Comparison of ENCODE assay signal across 1 cellular context in genomic region chr6:41967312-41968287, GRCh38.
TF ChIP-seq lines count a peak whose summit lies in the region.

No MANE protein-coding gene starts in this region.

TF ChIP-seq in SK-N-SH treated with all-trans-retinoic acid at 6 μM for 48 hours, 23 proteins besides CTCF, POLR2A, EP300 and RAD21 (continued from another document):
- TF ChIP-seq GLIS3 (CRISPR knock-in tag; IDR thresholded peaks at IDR 0.05) (no peak), CREB5 (CRISPR knock-in tag; IDR thresholded peaks at IDR 0.05; ENCODE audit: low read depth) (no peak), BACH2 (CRISPR knock-in tag; IDR thresholded peaks at IDR 0.05; ENCODE audit: borderline replicate concordance) (no peak), ZNF565 (CRISPR knock-in tag; conservative IDR thresholded peaks at IDR 0.05; ENCODE audit: low read depth) (no peak), SNAI2 (CRISPR knock-in tag; IDR thresholded peaks at IDR 0.05) (no peak), ZFP3 (CRISPR knock-in tag; IDR thresholded peaks at IDR 0.05) (no peak), CSDC2 (CRISPR knock-in tag; IDR thresholded peaks at IDR 0.05) (no peak), ZNF8 (CRISPR knock-in tag; IDR thresholded peaks at IDR 0.05) (no peak), ARNTL (CRISPR knock-in tag; IDR thresholded peaks at IDR 0.05; ENCODE audit: borderline replicate concordance, low read depth) (no peak), ESRRG (CRISPR knock-in tag; IDR thresholded peaks at IDR 0.05) (no peak), ISL1 (CRISPR knock-in tag; IDR thresholded peaks at IDR 0.05) (no peak)
- TF ChIP-seq, protein P1, sequence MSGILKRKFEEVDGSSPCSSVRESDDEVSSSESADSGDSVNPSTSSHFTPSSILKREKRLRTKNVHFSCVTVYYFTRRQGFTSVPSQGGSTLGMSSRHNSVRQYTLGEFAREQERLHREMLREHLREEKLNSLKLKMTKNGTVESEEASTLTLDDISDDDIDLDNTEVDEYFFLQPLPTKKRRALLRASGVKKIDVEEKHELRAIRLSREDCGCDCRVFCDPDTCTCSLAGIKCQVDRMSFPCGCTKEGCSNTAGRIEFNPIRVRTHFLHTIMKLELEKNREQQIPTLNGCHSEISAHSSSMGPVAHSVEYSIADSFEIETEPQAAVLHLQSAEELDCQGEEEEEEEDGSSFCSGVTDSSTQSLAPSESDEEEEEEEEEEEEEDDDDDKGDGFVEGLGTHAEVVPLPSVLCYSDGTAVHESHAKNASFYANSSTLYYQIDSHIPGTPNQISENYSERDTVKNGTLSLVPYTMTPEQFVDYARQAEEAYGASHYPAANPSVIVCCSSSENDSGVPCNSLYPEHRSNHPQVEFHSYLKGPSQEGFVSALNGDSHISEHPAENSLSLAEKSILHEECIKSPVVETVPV (CRISPR knock-in tag; IDR thresholded peaks at IDR 0.05) = no peak
- TF ChIP-seq, protein P2, sequence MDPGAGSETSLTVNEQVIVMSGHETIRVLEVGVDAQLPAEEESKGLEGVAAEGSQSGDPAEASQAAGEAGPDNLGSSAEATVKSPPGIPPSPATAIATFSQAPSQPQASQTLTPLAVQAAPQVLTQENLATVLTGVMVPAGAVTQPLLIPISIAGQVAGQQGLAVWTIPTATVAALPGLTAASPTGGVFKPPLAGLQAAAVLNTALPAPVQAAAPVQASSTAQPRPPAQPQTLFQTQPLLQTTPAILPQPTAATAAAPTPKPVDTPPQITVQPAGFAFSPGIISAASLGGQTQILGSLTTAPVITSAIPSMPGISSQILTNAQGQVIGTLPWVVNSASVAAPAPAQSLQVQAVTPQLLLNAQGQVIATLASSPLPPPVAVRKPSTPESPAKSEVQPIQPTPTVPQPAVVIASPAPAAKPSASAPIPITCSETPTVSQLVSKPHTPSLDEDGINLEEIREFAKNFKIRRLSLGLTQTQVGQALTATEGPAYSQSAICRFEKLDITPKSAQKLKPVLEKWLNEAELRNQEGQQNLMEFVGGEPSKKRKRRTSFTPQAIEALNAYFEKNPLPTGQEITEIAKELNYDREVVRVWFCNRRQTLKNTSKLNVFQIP (CRISPR knock-in tag; IDR thresholded peaks at IDR 0.05; ENCODE audit: borderline replicate concordance, low read depth) = no peak
TF ChIP-seq in SK-N-SH treated with all-trans-retinoic acid at 6 μM for 48 hours: peak in this region for 0.
